ENCODE assay signal across 14 cellular contexts in genomic region chr4:98641393-98641792, GRCh38.
"Had no signal": no experiment of that assay in that cellular context is flagged by ENCODE, and none has a peak within 500 bp of the region (broad histone marks: within the 10 kb centered on the region; RNA-seq: fewer than 3 reads in every experiment).

No MANE protein-coding gene starts in this region.

- H3K27me3 Mint-ChIP-seq: activated B cell treated with CpG ODN at 0.5 μM for 24 hours; activated CD4-positive, alpha-beta T cell treated with anti-CD3 and anti-CD28 coated beads, Interleukin-2, amount 10 ng/mL, durations not matched to agents 24 days and 14 days; memory B cell had no signal

- H3K9me3 ChIP-seq: left ventricle myocardium inferior, pancreas had no signal

- H3K36me3 Mint-ChIP-seq: memory B cell had no signal

- ATAC-seq: pancreas; stimulated activated naive CD8-positive, alpha-beta T cell treated with anti-CD3 and anti-CD28 coated beads, Interleukin-15, Interleukin-2, amounts not matched to agents 100 U/mL and 50 U/mL, for 24 hours had no signal

- H3K27me3 ChIP-seq: cardiac muscle cell, pancreas had no signal

- H3K27ac Mint-ChIP-seq: activated B cell treated with CpG ODN at 0.5 μM for 24 hours; activated CD4-positive, alpha-beta T cell treated with anti-CD3 and anti-CD28 coated beads, Interleukin-2, amount 10 ng/mL, durations not matched to agents 24 days and 14 days; activated T-helper 1 cell treated with anti-CD3 and anti-CD28 coated beads, Interleukin-12 subunit alpha, Interleukin-12 subunit beta, Interleukin-2, Interleukin-4 antibody, amounts not matched to agents 30 ng/mL and 10 ng/mL and 1 ng/mL, durations not matched to agents 14 hours and 24 hours and 36 hours; memory B cell had no signal

- H3K4me1 ChIP-seq: left ventricle myocardium inferior had no signal

- H3K27ac ChIP-seq: cardiac muscle cell, left ventricle myocardium inferior, pancreas had no signal

- DNase-seq: activated B cell treated with CpG ODN at 0.5 μM for 24 hours; activated CD4-positive, alpha-beta T cell treated with anti-CD3 and anti-CD28 coated beads, Interleukin-2, amount 10 ng/mL, durations not matched to agents 24 days and 14 days; activated naive CD4-positive, alpha-beta T cell treated with Interleukin-2 at 50 U/mL for 16 hours; foreskin melanocyte; head of caudate nucleus; left ventricle myocardium inferior; pancreas; stimulated activated CD4-positive, alpha-beta T cell treated with anti-CD3 and anti-CD28 coated beads, Interleukin-12 subunit alpha, Interleukin-12 subunit beta, amount 100 ng/mL, for 4 hours; stimulated activated CD4-positive, alpha-beta T cell treated with anti-CD3 and anti-CD28 coated beads, Interleukin-2, amount 100 ng/mL, for 48 hours; stimulated activated CD8-positive, alpha-beta memory T cell treated with anti-CD3 and anti-CD28 coated beads, Interleukin-4, amount 100 ng/mL, for 48 hours; stimulated activated naive CD8-positive, alpha-beta T cell treated with anti-CD3 and anti-CD28 coated beads, Interleukin-15, Interleukin-2, amounts not matched to agents 100 U/mL and 50 U/mL, for 24 hours had no signal

- H3K9me3 Mint-ChIP-seq: activated B cell treated with CpG ODN at 0.5 μM for 24 hours; activated T-helper 1 cell treated with anti-CD3 and anti-CD28 coated beads, Interleukin-12 subunit alpha, Interleukin-12 subunit beta, Interleukin-2, Interleukin-4 antibody, amounts not matched to agents 30 ng/mL and 10 ng/mL and 1 ng/mL, durations not matched to agents 14 hours and 24 hours and 36 hours; memory B cell had no signal

- H3K4me3 Mint-ChIP-seq: activated B cell treated with CpG ODN at 0.5 μM for 24 hours; activated CD4-positive, alpha-beta T cell treated with anti-CD3 and anti-CD28 coated beads, Interleukin-2, amount 10 ng/mL, durations not matched to agents 24 days and 14 days; activated T-helper 1 cell treated with anti-CD3 and anti-CD28 coated beads, Interleukin-12 subunit alpha, Interleukin-12 subunit beta, Interleukin-2, Interleukin-4 antibody, amounts not matched to agents 30 ng/mL and 10 ng/mL and 1 ng/mL, durations not matched to agents 14 hours and 24 hours and 36 hours; memory B cell had no signal
